8 cellular contexts compared by ENCODE assay signal in the genomic region with DNA sequence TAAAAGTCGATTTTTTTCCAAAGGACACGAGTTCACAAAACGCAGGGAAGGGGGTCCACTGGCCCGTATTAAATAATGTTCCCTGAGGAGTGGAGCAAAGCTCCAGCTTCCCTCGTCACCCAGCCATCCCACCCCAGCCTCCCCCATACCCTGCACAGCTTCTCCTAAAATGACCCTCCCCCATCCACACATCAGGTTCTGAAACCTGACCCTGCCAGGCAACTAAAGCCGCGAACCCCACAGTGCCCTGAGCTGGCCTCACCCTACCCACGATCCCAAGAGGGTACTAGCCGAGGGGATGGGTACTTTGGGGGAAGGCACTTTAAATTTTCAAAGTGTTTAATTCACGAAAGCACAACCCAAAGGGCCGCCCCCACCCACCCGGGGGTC. TPM values are rescaled to one million over a fixed set of nuclear protein-coding genes. Genes with fewer than 3 reads are reported as not detected.
DNase-seq lines count a peak whose midpoint lies in the region; ATAC-seq, FAIRE-seq and TF ChIP-seq lines count a peak whose summit lies in the region.

No MANE protein-coding gene starts in this region.

- no peak for TF ChIP-seq POLR2A in H1 (IDR thresholded peaks at IDR 0.05; ENCODE audit: control extremely low read depth in 1 of 2, low read depth in 2 of 2, low read length in 2 of 2)
- TF ChIP-seq POLR2A in GM18505 (IDR thresholded peaks at IDR 0.05; ENCODE audit: borderline replicate concordance, extremely low read depth, insufficient read depth, insufficient read length) = no peak

- ATAC-seq in activated CD8-positive, alpha-beta memory T cell treated with anti-CD3 and anti-CD28 coated beads, Interleukin-2, amount 10 ng/mL, durations not matched to agents 7 days and 5 days = no peak
- ATAC-seq in natural killer cell treated with Interleukin-12 subunit alpha and Interleukin-12 subunit beta and Interleukin-15 and Interleukin-18, amount 100 ng/mL, for 72 hours = no peak
- no peak for ATAC-seq in GM18505 (IDR thresholded peaks at IDR 0.05; ENCODE audit: unreplicated experiment)

- H3K4me1 Mint-ChIP-seq in activated CD8-positive, alpha-beta memory T cell treated with anti-CD3 and anti-CD28 coated beads, Interleukin-2, amount 10 ng/mL, durations not matched to agents 7 days and 5 days = peaks cover 26% of the 10 kb centered on the region
- peaks cover 8 to 12% of the 10 kb centered on the region in 2 donors for H3K4me1 Mint-ChIP-seq in natural killer cell treated with Interleukin-12 subunit alpha and Interleukin-12 subunit beta and Interleukin-15 and Interleukin-18, amount 100 ng/mL, for 72 hours (ENCODE audit: low read depth in 2 of 2)

- no peaks in the 10 kb centered on the region for H3K9me3 ChIP-seq in OCI-LY7 (ENCODE audit: low read length)
- no peaks in the 10 kb centered on the region for H3K9me3 ChIP-seq in H1 (ENCODE audit: insufficient read depth in 2 of 2, low read depth in 1 of 2, low read length in 1 of 2)

- peak overlapping the region; percentile 91 for H4K5ac ChIP-seq in H1 (ENCODE audit: insufficient read length, low read depth, low read length)

- H3K27ac Mint-ChIP-seq in activated CD8-positive, alpha-beta memory T cell treated with anti-CD3 and anti-CD28 coated beads, Interleukin-2, amount 10 ng/mL, durations not matched to agents 7 days and 5 days = peak overlapping the region; percentile 87
- peak overlapping the region; percentile 63 to 76 for H3K27ac Mint-ChIP-seq in natural killer cell treated with Interleukin-12 subunit alpha and Interleukin-12 subunit beta and Interleukin-15 and Interleukin-18, amount 100 ng/mL, for 72 hours

- H3K18ac ChIP-seq in H1 (ENCODE audit: extremely low read depth, low read length) = peak overlapping the region; percentile 48; the same call in 1 of the 2 replicates

- H4K8ac ChIP-seq in H1 (ENCODE audit: extremely low read depth, insufficient read depth, low read length) = no peak overlapping the region

- no peak overlapping the region for H2AK5ac ChIP-seq in H1 (ENCODE audit: low read depth, low read length)

- H3K36me3 ChIP-seq in OCI-LY7 (ENCODE audit: insufficient read depth, low read length) = no peaks in the 10 kb centered on the region
- H3K36me3 ChIP-seq in H1 (ENCODE audit: control insufficient read depth in 2 of 4, insufficient read depth in 4 of 4, low read length in 3 of 4) = no peaks in the 10 kb centered on the region

- intact Hi-C loops in OCI-LY7 (cut with micrococcal nuclease; ENCODE audit: unreplicated experiment) = loop anchor here (5.0 kb wide), 2 partner anchors 245 to 335 kb away; no protein-coding TSS in a partner anchor

- no peaks in the 10 kb centered on the region for H3K23me2 ChIP-seq in H1 (ENCODE audit: low read depth, low read length)

- no peak overlapping the region for H2BK15ac ChIP-seq in H1 (ENCODE audit: low read length)

- H4K91ac ChIP-seq in H1 (replicated peaks; ENCODE audit: insufficient read length, low read length) = no peak overlapping the region

- TF ChIP-seq CTCF in OCI-LY7 (conservative IDR thresholded peaks at IDR 0.05; ENCODE audit: low read length) = no peak
- no peak for TF ChIP-seq CTCF in H1 (IDR thresholded peaks at IDR 0.05; ENCODE audit: control extremely low read depth in 1 of 3, insufficient read depth in 1 of 3, low read depth in 1 of 3, low read length in 3 of 3)

- H3K36me3 Mint-ChIP-seq in activated CD8-positive, alpha-beta memory T cell treated with anti-CD3 and anti-CD28 coated beads, Interleukin-2, amount 10 ng/mL, durations not matched to agents 7 days and 5 days = no peaks in the 10 kb centered on the region
- no peaks in the 10 kb centered on the region for H3K36me3 Mint-ChIP-seq in natural killer cell treated with Interleukin-12 subunit alpha and Interleukin-12 subunit beta and Interleukin-15 and Interleukin-18, amount 100 ng/mL, for 72 hours

- no peaks in the 10 kb centered on the region for H3K9me2 ChIP-seq in OCI-LY7 (ENCODE audit: insufficient read depth, low read length)

- H2AFZ ChIP-seq in OCI-LY7 (ENCODE audit: low read length) = peak overlapping the region; percentile 70
- no peak overlapping the region for H2AFZ ChIP-seq in H1 (ENCODE audit: low read length)

- no TSS peak for BruUV-seq in OCI-LY7 (replicated peaks; lab: Mats Ljungman, UMichigan)

- H3K79me2 ChIP-seq in OCI-LY7 (ENCODE audit: insufficient read depth, low read depth, low read length) = peaks cover 19% of the 10 kb centered on the region; the same call in 1 of the 2 replicates
- peaks cover 0 to 15% of the 10 kb centered on the region in 2 experiments; a peak in 2 of 4 replicates for H3K79me2 ChIP-seq in H1 (ENCODE audit: control insufficient read depth in 1 of 2, insufficient read depth in 2 of 2, low read length in 2 of 2)

- H3K27ac ChIP-seq in OCI-LY7 (ENCODE audit: low read depth, low read length, poor library complexity, severe bottlenecking) (peak overlapping the region; percentile 93), H1 (ENCODE audit: low read depth, low read length) (peak overlapping the region; percentile 45; the same call in 1 of the 2 replicates)

- CTCF ChIA-PET in activated CD8-positive, alpha-beta memory T cell treated with anti-CD3 and anti-CD28 coated beads, Interleukin-2, amount 10 ng/mL, durations not matched to agents 7 days and 5 days (lab: Charles Lee) = interaction anchor here (0.6 to 4.0 kb wide), 10 partner anchors 9 to 240 kb away, joined by 3 to 33 read pairs (median 4); a partner anchor contains a TSS
- CTCF ChIA-PET in OCI-LY7 (lab: Charles Lee; ENCODE audit: unreplicated experiment) = interaction anchor here (0.6 kb wide), 1 partner anchor 451 kb away, joined by 3 read pairs; no protein-coding TSS in a partner anchor
- CTCF ChIA-PET in H1 (lab: Charles Lee; ENCODE audit: partially characterized antibody) = interaction anchor here (0.7 to 1.1 kb wide), 3 partner anchors 18 to 150 kb away, joined by 3 read pairs; no protein-coding TSS in a partner anchor

- peak overlapping the region; percentile 44; the same call in 1 of the 2 replicates for H2BK5ac ChIP-seq in H1 (ENCODE audit: low read depth, low read length)

- no peaks in the 10 kb centered on the region for H4K20me1 ChIP-seq in OCI-LY7 (ENCODE audit: insufficient read depth, low read length)
- no peaks in the 10 kb centered on the region for H4K20me1 ChIP-seq in H1 (replicated peaks in 1 of 2; ENCODE audit: control insufficient read depth in 1 of 2, insufficient read depth in 2 of 2, low read length in 2 of 2)

- no peak overlapping the region for H2BK12ac ChIP-seq in H1 (ENCODE audit: low read depth, low read length)

- TF ChIP-seq RAD21 in H1 (IDR thresholded peaks at IDR 0.05 in 1 of 2, conservative IDR thresholded peaks at IDR 0.05 in 1 of 2; ENCODE audit: low read depth in 2 of 2, low read length in 2 of 2) = no peak

- no peak overlapping the region for H2BK20ac ChIP-seq in H1 (ENCODE audit: low read length)

- peak overlapping the region; percentile 78 for H3K4me2 ChIP-seq in OCI-LY7 (ENCODE audit: low read length)
- peak overlapping the region; percentile 48 to 57 for H3K4me2 ChIP-seq in H1 (ENCODE audit: insufficient read depth in 1 of 2, low read depth in 2 of 2, low read length in 2 of 2)

- no peak overlapping the region for H3K4ac ChIP-seq in H1 (replicated peaks; ENCODE audit: insufficient read length, low read depth, low read length)

- no peak overlapping the region for H3K23ac ChIP-seq in H1 (ENCODE audit: insufficient read length)

- H2BK120ac ChIP-seq in H1 (replicated peaks; ENCODE audit: low read depth, low read length) = no peak overlapping the region

- no peak for TF ChIP-seq EP300 in H1 (IDR thresholded peaks at IDR 0.05; ENCODE audit: borderline replicate concordance in 1 of 2, low read depth in 2 of 2, low read length in 2 of 2)

- H3K9me3 Mint-ChIP-seq in activated CD8-positive, alpha-beta memory T cell treated with anti-CD3 and anti-CD28 coated beads, Interleukin-2, amount 10 ng/mL, durations not matched to agents 7 days and 5 days (ENCODE audit: low read depth) = no peaks in the 10 kb centered on the region
- H3K9me3 Mint-ChIP-seq in natural killer cell treated with Interleukin-12 subunit alpha and Interleukin-12 subunit beta and Interleukin-15 and Interleukin-18, amount 100 ng/mL, for 72 hours = no peaks in the 10 kb centered on the region

- no peaks in the 10 kb centered on the region for H3K27me3 Mint-ChIP-seq in activated CD8-positive, alpha-beta memory T cell treated with anti-CD3 and anti-CD28 coated beads, Interleukin-2, amount 10 ng/mL, durations not matched to agents 7 days and 5 days
- H3K27me3 Mint-ChIP-seq in natural killer cell treated with Interleukin-12 subunit alpha and Interleukin-12 subunit beta and Interleukin-15 and Interleukin-18, amount 100 ng/mL, for 72 hours = no peaks in the 10 kb centered on the region

- H3K9ac ChIP-seq in H1 (replicated peaks in 1 of 4; ENCODE audit: extremely low read depth in 1 of 4, low read depth in 3 of 4, low read length in 3 of 4) = peak overlapping the region; percentile 15 to 71 (median 50); a peak in 6 of 7 replicates

- H3K79me1 ChIP-seq in H1 (ENCODE audit: low read depth, low read length) = no peaks in the 10 kb centered on the region

- 1% methylated on average over 9 of the region's 12 CpGs; no CpG with 5 or more reads in 1 of the 2 experiments for WGBS in H1 (ENCODE audit: extremely low coverage in 1 of 2, insufficient coverage in 1 of 2, insufficient read length in 1 of 2, insufficient replicate concordance in 2 of 2, low coverage in 1 of 2, low lambda C conversion rate in 2 of 2, missing lambda C conversion rate in 1 of 2), 2 experiments

- peak overlapping the region; percentile 30 for H3K56ac ChIP-seq in H1 (replicated peaks; ENCODE audit: insufficient read length, low read depth, low read length)

- POLR2A ChIA-PET in OCI-LY7 (lab: Charles Lee) = interaction anchor here (0.7 to 1.7 kb wide), 8 partner anchors 12 to 239 kb away, joined by 3 to 16 read pairs (median 4); a partner anchor contains a TSS
- POLR2A ChIA-PET in H1 (lab: Charles Lee; ENCODE audit: partially characterized antibody) = interaction anchor here (1.0 to 3.3 kb wide), 7 partner anchors 16 to 583 kb away, joined by 3 to 16 read pairs (median 4); a partner anchor contains a TSS

- no peak for DNase-seq in activated CD8-positive, alpha-beta memory T cell treated with anti-CD3 and anti-CD28 coated beads, Interleukin-2, amount 10 ng/mL, durations not matched to agents 7 days and 5 days
- DNase-seq in activated CD8-positive, alpha-beta memory T cell treated with anti-CD3 and anti-CD28 coated beads for 24 hours = no peak
- DNase-seq in OCI-LY7 (ENCODE audit: low spot score) (peak; percentile 25), H1 (ENCODE audit: low read depth in 1 of 2, low spot score in 2 of 2) (no peak), NCI-H2227 (lab: John Stamatoyannopoulos, UW; ENCODE audit: unreplicated experiment) (no peak), NCI-H345 treated with DMSO at 0.1 percent for 48 hours (lab: John Stamatoyannopoulos, UW; ENCODE audit: unreplicated experiment) (no peak)
- no peak for DNase-seq in natural killer cell treated with Interleukin-12 subunit alpha and Interleukin-12 subunit beta and Interleukin-15 and Interleukin-18, amount 100 ng/mL, for 72 hours (ENCODE audit: low spot score)

- H3K4me3 ChIP-seq in OCI-LY7 (ENCODE audit: low read depth, low read length, poor library complexity, severe bottlenecking) (peak overlapping the region; percentile 89), H1 (ENCODE audit: extremely low read depth in 1 of 4, insufficient read depth in 2 of 4, low read depth in 3 of 4, low read length in 4 of 4) (peak overlapping the region; percentile 58 to 90 (median 64))

- peak overlapping the region; percentile 75 for H3K4me3 Mint-ChIP-seq in activated CD8-positive, alpha-beta memory T cell treated with anti-CD3 and anti-CD28 coated beads, Interleukin-2, amount 10 ng/mL, durations not matched to agents 7 days and 5 days
- peak overlapping the region; percentile 70 for H3K4me3 Mint-ChIP-seq in natural killer cell treated with Interleukin-12 subunit alpha and Interleukin-12 subunit beta and Interleukin-15 and Interleukin-18, amount 100 ng/mL, for 72 hours

- no peak for FAIRE-seq in H1 (lab: Jason Lieb, UNC)

- no peaks in the 10 kb centered on the region for H3K27me3 ChIP-seq in H1 (replicated peaks in 1 of 4; ENCODE audit: control insufficient read depth in 3 of 4, extremely low read depth in 1 of 4, insufficient read depth in 3 of 4, low read length in 3 of 4)

- H3K4me1 ChIP-seq in OCI-LY7 (ENCODE audit: insufficient read depth, low read length, poor library complexity, severe bottlenecking) (peaks cover 25% of the 10 kb centered on the region), H1 (replicated peaks in 1 of 4; ENCODE audit: control insufficient read depth in 3 of 4, insufficient read depth in 4 of 4, low read length in 3 of 4) (peaks cover 0 to 4% (median under 1%) of the 10 kb centered on the region in 4 experiments; a peak in 2 of 7 replicates)

- no peak overlapping the region for H3K14ac ChIP-seq in H1 (ENCODE audit: insufficient read length)

RNA-seq across cellular contexts. Expression of a gene that starts 0.6 kb away (rescaled TPM):
- 10 to 100 TPM; 27.1 to 27.5 TPM for total RNA-seq in activated CD8-positive, alpha-beta memory T cell treated with anti-CD3 and anti-CD28 coated beads, Interleukin-2, amount 10 ng/mL, durations not matched to agents 7 days and 5 days
- total RNA-seq in OCI-LY7 (2014; rRNA removed; shearing (Covaris generic)) = 11.2 and 18.1 TPM in 2 replicates
- total RNA-seq in OCI-LY7 (2022) = 17.5 and 25.7 TPM in 2 replicates
- total RNA-seq in H1 (2021; fragmentation: NEBNext Ultra II Directional; extraction: Animal tissue kit (Norgen Biotek cat#: 25700)) = 45.0 and 48.9 TPM in 2 replicates
- 25.7 and 39.7 TPM in 2 replicates for polyA plus RNA-seq in H1 (2011; rRNA removed)
- 24.3 TPM for polyA plus RNA-seq in H1 (2011; cell fraction: cytosol; rRNA removed)
- polyA plus RNA-seq in H1 (2011; cell fraction: nucleus; rRNA removed) = 13.0 TPM
- 30.6 to 42.6 TPM (median 35.0 TPM) in 4 replicates for polyA plus RNA-seq in H1 (2012, experiment 1 of 2)
- polyA plus RNA-seq in H1 (2012, experiment 2 of 2) = 43.5 TPM
- 103 TPM for polyA plus RNA-seq in H1 (2013, experiment 1 of 2)
- 102 TPM for polyA plus RNA-seq in H1 (2013, experiment 2 of 2)
- 12.6 and 17.6 TPM in 2 replicates for polyA minus RNA-seq in H1 (2011; rRNA and poly(A)+ RNA removed)
- polyA minus RNA-seq in H1 (2011; cell fraction: cytosol; rRNA and poly(A)+ RNA removed) = 7.3 TPM
- 8.9 TPM for polyA minus RNA-seq in H1 (2011; cell fraction: nucleus; rRNA and poly(A)+ RNA removed)
- 10 to 100 TPM; 25.6 to 26.3 TPM for total RNA-seq in natural killer cell treated with Interleukin-12 subunit alpha and Interleukin-12 subunit beta and Interleukin-15 and Interleukin-18, amount 100 ng/mL, for 72 hours

RNA-seq across cellular contexts. Expression of a gene that starts 0.7 kb away (rescaled TPM):
- total RNA-seq in activated CD8-positive, alpha-beta memory T cell treated with anti-CD3 and anti-CD28 coated beads, Interleukin-2, amount 10 ng/mL, durations not matched to agents 7 days and 5 days = under 1 TPM in 1 of 2 experiments, not detected in 1; 0.20 TPM
- not detected in 2 replicates for total RNA-seq in OCI-LY7 (2014; rRNA removed; shearing (Covaris generic))
- total RNA-seq in OCI-LY7 (2022) = 0.46 TPM in 1 of 2 replicates, not detected in the other
- not detected in 2 replicates for total RNA-seq in H1 (2021; fragmentation: NEBNext Ultra II Directional; extraction: Animal tissue kit (Norgen Biotek cat#: 25700))
- polyA plus RNA-seq in H1 (2011; rRNA removed) = 0.05 TPM in 1 of 2 replicates, not detected in the other
- polyA plus RNA-seq in H1 (2011; cell fraction: cytosol; rRNA removed) = not detected
- polyA plus RNA-seq in H1 (2011; cell fraction: nucleus; rRNA removed) = not detected
- polyA plus RNA-seq in H1 (2012, experiment 1 of 2) = not detected in 4 replicates
- polyA plus RNA-seq in H1 (2012, experiment 2 of 2) = not detected
- 0.02 TPM for polyA plus RNA-seq in H1 (2013, experiment 1 of 2)
- polyA plus RNA-seq in H1 (2013, experiment 2 of 2) = not detected
- not detected in 2 replicates for polyA minus RNA-seq in H1 (2011; rRNA and poly(A)+ RNA removed)
- polyA minus RNA-seq in H1 (2011; cell fraction: cytosol; rRNA and poly(A)+ RNA removed) = not detected
- not detected for polyA minus RNA-seq in H1 (2011; cell fraction: nucleus; rRNA and poly(A)+ RNA removed)
- total RNA-seq in natural killer cell treated with Interleukin-12 subunit alpha and Interleukin-12 subunit beta and Interleukin-15 and Interleukin-18, amount 100 ng/mL, for 72 hours = not detected
